Comparison of ENCODE assay signal across 2 cellular contexts in the genomic region with DNA sequence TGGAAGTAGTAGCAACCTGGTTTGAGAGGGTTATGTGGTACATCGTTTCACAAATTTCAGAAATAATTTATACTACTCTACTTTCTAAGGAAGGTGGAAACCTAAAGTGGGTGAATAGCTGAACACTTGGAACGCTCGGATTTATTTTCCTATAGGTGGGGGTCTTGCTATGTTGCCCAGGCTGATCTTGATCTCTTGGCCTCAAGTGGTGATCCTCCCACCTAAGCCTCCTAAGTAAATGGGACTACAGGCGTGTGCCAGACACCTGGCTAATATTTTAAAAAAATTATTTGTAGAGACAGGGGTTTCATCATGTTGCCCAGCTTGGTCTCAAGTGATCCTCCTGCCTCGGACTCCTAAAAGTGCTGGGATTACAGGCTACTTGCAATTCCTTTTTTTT.
TF ChIP-seq lines count a peak whose summit lies in the region.

No MANE protein-coding gene starts in this region.

TF ChIP-seq in SK-N-SH, 30 proteins besides CTCF, POLR2A, EP300 and RAD21 (continued from another document):
- TF ChIP-seq USF1 (IDR thresholded peaks at IDR 0.05; ENCODE audit: borderline replicate concordance, low read depth) (no peak), FOSL2 (IDR thresholded peaks at IDR 0.05; ENCODE audit: borderline replicate concordance, low read depth) (no peak), YY1 (IDR thresholded peaks at IDR 0.05; ENCODE audit: low read depth) (no peak), NRF1 (IDR thresholded peaks at IDR 0.05; ENCODE audit: low read depth, low read length) (no peak), TEAD4 (IDR thresholded peaks at IDR 0.05; ENCODE audit: borderline replicate concordance, insufficient read depth) (no peak), REST (IDR thresholded peaks at IDR 0.05; ENCODE audit: low read depth, low read length) (no peak), RFX5 (IDR thresholded peaks at IDR 0.05; ENCODE audit: low read length) (no peak), USF2 (IDR thresholded peaks at IDR 0.05; ENCODE audit: borderline replicate concordance, low read depth, low read length) (no peak), FOXJ3 (CRISPR knock-in tag; IDR thresholded peaks at IDR 0.05) (no peak), ZBTB33 (IDR thresholded peaks at IDR 0.05; ENCODE audit: borderline replicate concordance, low read depth) (no peak), GATA2 (CRISPR knock-in tag; IDR thresholded peaks at IDR 0.05) (no peak), CHD2 (IDR thresholded peaks at IDR 0.05; ENCODE audit: low read length, partially characterized antibody) (no peak)

TF ChIP-seq in SK-N-SH treated with all-trans-retinoic acid at 6 μM for 48 hours, 23 proteins besides CTCF, POLR2A, EP300 and RAD21 (continued from another document):
- TF ChIP-seq, protein P1, sequence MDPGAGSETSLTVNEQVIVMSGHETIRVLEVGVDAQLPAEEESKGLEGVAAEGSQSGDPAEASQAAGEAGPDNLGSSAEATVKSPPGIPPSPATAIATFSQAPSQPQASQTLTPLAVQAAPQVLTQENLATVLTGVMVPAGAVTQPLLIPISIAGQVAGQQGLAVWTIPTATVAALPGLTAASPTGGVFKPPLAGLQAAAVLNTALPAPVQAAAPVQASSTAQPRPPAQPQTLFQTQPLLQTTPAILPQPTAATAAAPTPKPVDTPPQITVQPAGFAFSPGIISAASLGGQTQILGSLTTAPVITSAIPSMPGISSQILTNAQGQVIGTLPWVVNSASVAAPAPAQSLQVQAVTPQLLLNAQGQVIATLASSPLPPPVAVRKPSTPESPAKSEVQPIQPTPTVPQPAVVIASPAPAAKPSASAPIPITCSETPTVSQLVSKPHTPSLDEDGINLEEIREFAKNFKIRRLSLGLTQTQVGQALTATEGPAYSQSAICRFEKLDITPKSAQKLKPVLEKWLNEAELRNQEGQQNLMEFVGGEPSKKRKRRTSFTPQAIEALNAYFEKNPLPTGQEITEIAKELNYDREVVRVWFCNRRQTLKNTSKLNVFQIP (CRISPR knock-in tag; IDR thresholded peaks at IDR 0.05; ENCODE audit: borderline replicate concordance, low read depth), result no peak
- TF ChIP-seq ISL1 (CRISPR knock-in tag; IDR thresholded peaks at IDR 0.05) (no peak), ZNF8 (CRISPR knock-in tag; IDR thresholded peaks at IDR 0.05) (no peak), ESRRG (CRISPR knock-in tag; IDR thresholded peaks at IDR 0.05) (no peak), BACH2 (CRISPR knock-in tag; IDR thresholded peaks at IDR 0.05; ENCODE audit: borderline replicate concordance) (no peak), CSRNP3 (CRISPR knock-in tag; IDR thresholded peaks at IDR 0.05) (no peak), PPARA (CRISPR knock-in tag; IDR thresholded peaks at IDR 0.05; ENCODE audit: borderline replicate concordance) (no peak), CSDC2 (CRISPR knock-in tag; IDR thresholded peaks at IDR 0.05) (no peak), ZFP30 (CRISPR knock-in tag; IDR thresholded peaks at IDR 0.05) (no peak)
- TF ChIP-seq, protein P2, sequence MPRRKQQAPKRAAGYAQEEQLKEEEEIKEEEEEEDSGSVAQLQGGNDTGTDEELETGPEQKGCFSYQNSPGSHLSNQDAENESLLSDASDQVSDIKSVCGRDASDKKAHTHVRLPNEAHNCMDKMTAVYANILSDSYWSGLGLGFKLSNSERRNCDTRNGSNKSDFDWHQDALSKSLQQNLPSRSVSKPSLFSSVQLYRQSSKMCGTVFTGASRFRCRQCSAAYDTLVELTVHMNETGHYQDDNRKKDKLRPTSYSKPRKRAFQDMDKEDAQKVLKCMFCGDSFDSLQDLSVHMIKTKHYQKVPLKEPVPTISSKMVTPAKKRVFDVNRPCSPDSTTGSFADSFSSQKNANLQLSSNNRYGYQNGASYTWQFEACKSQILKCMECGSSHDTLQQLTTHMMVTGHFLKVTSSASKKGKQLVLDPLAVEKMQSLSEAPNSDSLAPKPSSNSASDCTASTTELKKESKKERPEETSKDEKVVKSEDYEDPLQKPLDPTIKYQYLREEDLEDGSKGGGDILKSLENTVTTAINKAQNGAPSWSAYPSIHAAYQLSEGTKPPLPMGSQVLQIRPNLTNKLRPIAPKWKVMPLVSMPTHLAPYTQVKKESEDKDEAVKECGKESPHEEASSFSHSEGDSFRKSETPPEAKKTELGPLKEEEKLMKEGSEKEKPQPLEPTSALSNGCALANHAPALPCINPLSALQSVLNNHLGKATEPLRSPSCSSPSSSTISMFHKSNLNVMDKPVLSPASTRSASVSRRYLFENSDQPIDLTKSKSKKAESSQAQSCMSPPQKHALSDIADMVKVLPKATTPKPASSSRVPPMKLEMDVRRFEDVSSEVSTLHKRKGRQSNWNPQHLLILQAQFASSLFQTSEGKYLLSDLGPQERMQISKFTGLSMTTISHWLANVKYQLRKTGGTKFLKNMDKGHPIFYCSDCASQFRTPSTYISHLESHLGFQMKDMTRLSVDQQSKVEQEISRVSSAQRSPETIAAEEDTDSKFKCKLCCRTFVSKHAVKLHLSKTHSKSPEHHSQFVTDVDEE (CRISPR knock-in tag; IDR thresholded peaks at IDR 0.05), result no peak
- TF ChIP-seq, protein P3, sequence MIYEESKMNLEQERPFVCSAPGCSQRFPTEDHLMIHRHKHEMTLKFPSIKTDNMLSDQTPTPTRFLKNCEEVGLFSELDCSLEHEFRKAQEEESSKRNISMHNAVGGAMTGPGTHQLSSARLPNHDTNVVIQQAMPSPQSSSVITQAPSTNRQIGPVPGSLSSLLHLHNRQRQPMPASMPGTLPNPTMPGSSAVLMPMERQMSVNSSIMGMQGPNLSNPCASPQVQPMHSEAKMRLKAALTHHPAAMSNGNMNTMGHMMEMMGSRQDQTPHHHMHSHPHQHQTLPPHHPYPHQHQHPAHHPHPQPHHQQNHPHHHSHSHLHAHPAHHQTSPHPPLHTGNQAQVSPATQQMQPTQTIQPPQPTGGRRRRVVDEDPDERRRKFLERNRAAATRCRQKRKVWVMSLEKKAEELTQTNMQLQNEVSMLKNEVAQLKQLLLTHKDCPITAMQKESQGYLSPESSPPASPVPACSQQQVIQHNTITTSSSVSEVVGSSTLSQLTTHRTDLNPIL (CRISPR knock-in tag; IDR thresholded peaks at IDR 0.05; ENCODE audit: low read depth), result no peak
TF ChIP-seq in SK-N-SH treated with all-trans-retinoic acid at 6 μM for 48 hours: peak in this region for 0.
